Comparison of ENCODE assay signal across 16 cellular contexts in the genomic region with DNA sequence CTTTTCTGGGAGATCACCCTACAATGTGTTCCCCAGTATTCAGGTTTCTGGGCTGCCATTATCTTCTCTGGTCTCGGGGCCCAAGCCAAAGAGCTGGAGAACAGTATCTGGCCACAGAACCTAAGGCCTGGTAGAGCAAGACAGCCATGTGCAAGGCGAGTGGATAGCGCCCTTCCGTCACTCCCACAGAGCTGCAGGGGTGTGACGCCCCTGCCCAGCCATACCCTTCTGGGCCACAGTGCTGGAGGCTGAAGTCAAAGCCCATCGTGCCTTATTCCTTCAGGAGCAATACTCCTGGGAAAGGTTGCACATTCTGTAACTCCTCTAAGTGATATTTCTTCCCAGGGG. TPM values are rescaled to one million over a fixed set of nuclear protein-coding genes. Genes with fewer than 3 reads are reported as not detected.
DNase-seq lines count a peak whose midpoint lies in the region; ATAC-seq and TF ChIP-seq lines count a peak whose summit lies in the region.
"Had no signal": no experiment of that assay in that cellular context is flagged by ENCODE, and none has a peak within 500 bp of the region (broad histone marks: within the 10 kb centered on the region; RNA-seq: fewer than 3 reads in every experiment).

No MANE protein-coding gene starts in this region.

- H2AFZ ChIP-seq in OCI-LY3 (ENCODE audit: low read depth, low read length) (no peak overlapping the region), neuronal stem cell (ENCODE audit: low read length) (no peak overlapping the region)
- H2AFZ ChIP-seq: neural progenitor cell had no signal

- H3K4me2 ChIP-seq in BLaER1 treated with 17β-estradiol and CSF1 and Interleukin-3, amounts not matched to agents 10 nM and 100 nM, result peak overlapping the region; percentile 30 to 75 (median 59); a peak in 21 of 22 replicates
- H3K4me2 ChIP-seq in OCI-LY3 (ENCODE audit: low read length), result peak overlapping the region; percentile 61
- H3K4me2 ChIP-seq in neuronal stem cell (ENCODE audit: insufficient read depth, low read length, poor library complexity, severe bottlenecking), result no peak overlapping the region
- H3K4me2 ChIP-seq: neural progenitor cell had no signal

- H4K91ac ChIP-seq in neuronal stem cell (ENCODE audit: low read depth, low read length, poor library complexity), result no peak overlapping the region

- H4K20me1 ChIP-seq in BLaER1 treated with 17β-estradiol and CSF1 and Interleukin-3, amounts not matched to agents 10 nM and 100 nM, result peaks cover 0 to 94% (median 44%) of the 10 kb centered on the region in 11 experiments; a peak in 15 of 22 replicates
- H4K20me1 ChIP-seq in OCI-LY3 (ENCODE audit: insufficient read depth, low read length), result peaks cover 92% of the 10 kb centered on the region

- no peak overlapping the region for H2AK5ac ChIP-seq in neuronal stem cell (ENCODE audit: low read depth, low read length)

- WGBS in neuronal stem cell (ENCODE audit: extremely low coverage in 2 of 2, insufficient read length in 2 of 2, insufficient replicate concordance in 1 of 2), 2 donors, result no CpG with 5 or more reads among the region's 6 CpGs

- no peak overlapping the region for H2BK15ac ChIP-seq in neuronal stem cell (ENCODE audit: low read length)

- ATAC-seq in GM19395 (IDR thresholded peaks at IDR 0.05; ENCODE audit: unreplicated experiment), result peak; percentile 36
- peak; percentile 39 for ATAC-seq in HG02884 (IDR thresholded peaks at IDR 0.05; ENCODE audit: unreplicated experiment)
- no peak for ATAC-seq in HG03039 (IDR thresholded peaks at IDR 0.05; ENCODE audit: unreplicated experiment)
- ATAC-seq: left colon had no signal

- H3K4ac ChIP-seq in neuronal stem cell (ENCODE audit: low read length), result no peak overlapping the region

- H2BK120ac ChIP-seq in neuronal stem cell (ENCODE audit: low read depth, low read length), result no peak overlapping the region

- no peaks in the 10 kb centered on the region for H3K9me3 ChIP-seq in BLaER1 treated with 17β-estradiol and CSF1 and Interleukin-3, amounts not matched to agents 10 nM and 100 nM (replicated peaks in 1 of 11)
- H3K9me3 ChIP-seq in OCI-LY3 (ENCODE audit: insufficient read depth, low read length) (no peaks in the 10 kb centered on the region), neuronal stem cell (replicated peaks in 1 of 2; ENCODE audit: control insufficient read depth in 2 of 2, insufficient read depth in 1 of 2, low read depth in 1 of 2, low read length in 2 of 2) (no peaks in the 10 kb centered on the region)
- H3K9me3 ChIP-seq: vagina had no signal

- no peak overlapping the region for H4K8ac ChIP-seq in neuronal stem cell (ENCODE audit: low read depth, low read length)

- no peak overlapping the region for H3K9ac ChIP-seq in BLaER1 treated with 17β-estradiol and CSF1 and Interleukin-3, amounts not matched to agents 10 nM and 100 nM
- H3K9ac ChIP-seq in OCI-LY3 (ENCODE audit: low read length) (peak overlapping the region; percentile 53), neuronal stem cell (ENCODE audit: low read depth, low read length, poor library complexity) (no peak overlapping the region)
- H3K9ac ChIP-seq: neural progenitor cell had no signal

- H2BK12ac ChIP-seq in neuronal stem cell (ENCODE audit: low read length), result no peak overlapping the region

- H3K79me1 ChIP-seq in neuronal stem cell (ENCODE audit: low read depth, low read length), result no peaks in the 10 kb centered on the region

- H2BK5ac ChIP-seq in neuronal stem cell (ENCODE audit: low read length), result no peak overlapping the region

- no peak for DNase-seq in neuronal stem cell (ENCODE audit: low spot score)
- DNase-seq in effector CD4-positive, alpha-beta T cell, result no peak
- no peak for DNase-seq in HuH-7.5 (ENCODE audit: low spot score)
- DNase-seq: activated CD4-positive, alpha-beta memory T cell treated with anti-CD3 and anti-CD28 coated beads for 36 hours; EL; foreskin melanocyte; KG1; left colon; midbrain had no signal

- no peak overlapping the region for H3K14ac ChIP-seq in neuronal stem cell (ENCODE audit: low read length)

- no peak overlapping the region for H3K23ac ChIP-seq in neuronal stem cell (ENCODE audit: low read depth, low read length, poor library complexity)

- no peaks in the 10 kb centered on the region for H3K27me3 ChIP-seq in BLaER1 treated with 17β-estradiol and CSF1 and Interleukin-3, amounts not matched to agents 10 nM and 100 nM
- H3K27me3 ChIP-seq in OCI-LY3 (ENCODE audit: low read depth, low read length), result no peaks in the 10 kb centered on the region
- no peaks in the 10 kb centered on the region for H3K27me3 ChIP-seq in neuronal stem cell (ENCODE audit: control insufficient read depth in 3 of 3, insufficient read depth in 3 of 3, low read depth in 1 of 3, low read length in 3 of 3)
- H3K27me3 ChIP-seq: neural progenitor cell, vagina had no signal

- H3K18ac ChIP-seq in neuronal stem cell (ENCODE audit: low read length), result no peak overlapping the region

- H3K4me1 ChIP-seq in BLaER1 treated with 17β-estradiol and CSF1 and Interleukin-3, amounts not matched to agents 10 nM and 100 nM, result peaks cover 15 to 62% (median 54%) of the 10 kb centered on the region in 10 experiments
- H3K4me1 ChIP-seq in OCI-LY3 (ENCODE audit: low read length) (peaks cover 77% of the 10 kb centered on the region), neuronal stem cell (ENCODE audit: control insufficient read depth in 2 of 2, insufficient read depth in 1 of 2, low read depth in 1 of 2, low read length in 2 of 2) (peaks cover 0 to 8% of the 10 kb centered on the region in 2 donors)

- no peak for TF ChIP-seq CTCF in OCI-LY3 (IDR thresholded peaks at IDR 0.05; ENCODE audit: low read depth, low read length)

- peak overlapping the region in 3 of 11 experiments; percentile 22 to 56 (median 24); a peak in 1 of 22 replicates for H3K27ac ChIP-seq in BLaER1 treated with 17β-estradiol and CSF1 and Interleukin-3, amounts not matched to agents 10 nM and 100 nM
- H3K27ac ChIP-seq in OCI-LY3 (ENCODE audit: low read length) (peak overlapping the region; percentile 84), neuronal stem cell (replicated peaks; ENCODE audit: low read length) (no peak overlapping the region)
- H3K27ac ChIP-seq: neural progenitor cell, vagina had no signal

- peaks cover 100% of the 10 kb centered on the region for H3K79me2 ChIP-seq in OCI-LY3 (ENCODE audit: low read length)

- no peak overlapping the region for H3K4me3 ChIP-seq in BLaER1 treated with 17β-estradiol and CSF1 and Interleukin-3, amounts not matched to agents 10 nM and 100 nM
- peak overlapping the region; percentile 36 for H3K4me3 ChIP-seq in OCI-LY3 (ENCODE audit: low read length)
- H3K4me3 ChIP-seq in neuronal stem cell (ENCODE audit: low read length in 2 of 2), result no peak overlapping the region
- H3K4me3 ChIP-seq: neural progenitor cell, vagina had no signal

- peaks cover 0 to 98% (median 85%) of the 10 kb centered on the region in 11 experiments; a peak in 16 of 22 replicates for H3K36me3 ChIP-seq in BLaER1 treated with 17β-estradiol and CSF1 and Interleukin-3, amounts not matched to agents 10 nM and 100 nM
- H3K36me3 ChIP-seq in OCI-LY3 (replicated peaks; ENCODE audit: low read depth, low read length), result peaks cover 66% of the 10 kb centered on the region
- no peaks in the 10 kb centered on the region for H3K36me3 ChIP-seq in neuronal stem cell (replicated peaks in 1 of 2; ENCODE audit: control insufficient read depth in 2 of 2, insufficient read depth in 2 of 2, low read length in 2 of 2)
- H3K36me3 ChIP-seq: neural progenitor cell, vagina had no signal

RNA-seq across cellular contexts. Expression of a gene that starts 54.4 kb away (rescaled TPM):
- 0.11 TPM for polyA plus RNA-seq in neuronal stem cell (2013, experiment 1 of 2)
- polyA plus RNA-seq in neuronal stem cell (2013, experiment 2 of 2), result 0.17 TPM
